Comparison of ENCODE assay signal across 10 cellular contexts in the genomic region with DNA sequence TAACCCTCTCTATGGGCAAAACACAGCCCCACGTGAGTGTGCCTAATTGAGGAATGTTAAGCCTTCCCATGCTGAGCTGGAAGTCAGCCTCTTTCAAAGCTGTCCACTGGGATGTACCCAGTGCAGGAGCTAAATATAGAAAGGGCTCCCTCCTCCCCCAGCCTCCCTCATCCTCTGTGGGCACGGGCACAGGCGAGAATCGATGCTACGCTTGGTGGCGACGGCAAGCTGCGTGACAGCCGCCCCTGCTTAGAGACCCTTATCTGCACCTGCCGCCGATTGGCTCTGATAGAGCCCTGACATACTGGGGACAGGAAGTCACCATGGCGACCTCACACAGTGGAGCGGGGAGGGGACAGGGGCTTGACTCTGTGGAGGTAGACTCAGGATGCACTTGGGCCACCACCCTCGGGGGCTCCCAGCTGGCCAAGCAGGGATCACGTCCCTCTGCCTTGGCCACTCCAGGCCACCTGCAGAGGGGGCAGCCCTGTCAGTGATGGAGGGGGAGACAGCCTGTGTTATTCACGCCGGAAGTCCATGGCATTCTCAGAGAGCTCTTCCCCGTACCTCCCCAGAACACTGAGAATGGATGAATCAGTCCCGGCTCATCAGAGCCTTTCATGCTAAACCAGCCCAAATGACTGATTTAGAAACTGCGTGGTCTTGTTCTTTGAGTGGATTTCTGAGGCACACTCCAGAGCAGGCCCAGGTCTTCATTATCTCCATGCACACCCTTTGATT.
A peak's percentile ranks its signal among the peaks of the same experiment; 100 is the strongest.
DNase-seq lines count a peak whose midpoint lies in the region; ATAC-seq lines count a peak whose summit lies in the region.
"Had no signal": no experiment of that assay in that cellular context is flagged by ENCODE, and none has a peak within 500 bp of the region (broad histone marks: within the 10 kb centered on the region; RNA-seq: fewer than 3 reads in every experiment).

No MANE protein-coding gene starts in this region.

- peaks cover 50% of the 10 kb centered on the region for H3K27me3 Mint-ChIP-seq in stimulated activated naive CD8-positive, alpha-beta T cell treated with anti-CD3 and anti-CD28 coated beads, Interleukin-15, amount 100 ng/mL, for 72 hours

- intact Hi-C loops in Right ventricle myocardium superior (cut with DNase I), result no loop called here

- H3K4me1 Mint-ChIP-seq in stimulated activated naive CD8-positive, alpha-beta T cell treated with anti-CD3 and anti-CD28 coated beads, Interleukin-15, amount 100 ng/mL, for 72 hours, result peaks cover 8% of the 10 kb centered on the region

- ATAC-seq in Right ventricle myocardium superior (ENCODE audit: poor library complexity), result peak; percentile 90
- peak; percentile 75 for ATAC-seq in stimulated activated naive CD8-positive, alpha-beta T cell treated with anti-CD3 and anti-CD28 coated beads, Interleukin-15, amount 100 ng/mL, for 72 hours
- no peak for ATAC-seq in HG02973 (IDR thresholded peaks at IDR 0.05; ENCODE audit: unreplicated experiment)

- DNase-seq in activated T-cell treated with anti-CD3 and anti-CD28 coated beads for 24 hours (ENCODE audit: low read depth) (peak; percentile 9), RPMI7951 (ENCODE audit: low read depth) (peak; percentile 54), Right ventricle myocardium superior (no peak), mesenteric fat pad (ENCODE audit: low spot score) (no peak), NOMO-1 (lab: John Stamatoyannopoulos, UW; ENCODE audit: unreplicated experiment in 2 of 2) (no peak)
- DNase-seq in activated T-cell treated with anti-CD3 and anti-CD28 coated beads, Interleukin-2, amount 50 U/mL, for 1 hour, result no peak
- DNase-seq in stimulated activated naive CD8-positive, alpha-beta T cell treated with anti-CD3 and anti-CD28 coated beads, Interleukin-15, amount 100 ng/mL, for 72 hours, result no peak
- DNase-seq: CD8-positive, alpha-beta memory T cell; NCI-H1930 had no signal

- H3K4me3 Mint-ChIP-seq in stimulated activated naive CD8-positive, alpha-beta T cell treated with anti-CD3 and anti-CD28 coated beads, Interleukin-15, amount 100 ng/mL, for 72 hours, result no peak overlapping the region

- H3K27ac Mint-ChIP-seq in stimulated activated naive CD8-positive, alpha-beta T cell treated with anti-CD3 and anti-CD28 coated beads, Interleukin-15, amount 100 ng/mL, for 72 hours, result peak overlapping the region in 1 of 2 donors; percentile 5

- no peaks in the 10 kb centered on the region for H3K9me3 Mint-ChIP-seq in stimulated activated naive CD8-positive, alpha-beta T cell treated with anti-CD3 and anti-CD28 coated beads, Interleukin-15, amount 100 ng/mL, for 72 hours
- H3K9me3 Mint-ChIP-seq: CD8-positive, alpha-beta memory T cell had no signal

Comparison
In these comparisons a context has a peak if more than half of its experiments do, and no peak if none do; other contexts are left out.
1. DNase-seq: peak in activated T-cell treated with anti-CD3 and anti-CD28 coated beads for 24 hours (single experiment) and RPMI7951 (single experiment); none in activated T-cell treated with anti-CD3 and anti-CD28 coated beads, Interleukin-2, amount 50 U/mL, for 1 hour (single experiment), Right ventricle myocardium superior (single experiment), stimulated activated naive CD8-positive, alpha-beta T cell treated with anti-CD3 and anti-CD28 coated beads, Interleukin-15, amount 100 ng/mL, for 72 hours (0 of 2), mesenteric fat pad (single experiment) and NOMO-1 (0 of 2).